In the genomic region with DNA sequence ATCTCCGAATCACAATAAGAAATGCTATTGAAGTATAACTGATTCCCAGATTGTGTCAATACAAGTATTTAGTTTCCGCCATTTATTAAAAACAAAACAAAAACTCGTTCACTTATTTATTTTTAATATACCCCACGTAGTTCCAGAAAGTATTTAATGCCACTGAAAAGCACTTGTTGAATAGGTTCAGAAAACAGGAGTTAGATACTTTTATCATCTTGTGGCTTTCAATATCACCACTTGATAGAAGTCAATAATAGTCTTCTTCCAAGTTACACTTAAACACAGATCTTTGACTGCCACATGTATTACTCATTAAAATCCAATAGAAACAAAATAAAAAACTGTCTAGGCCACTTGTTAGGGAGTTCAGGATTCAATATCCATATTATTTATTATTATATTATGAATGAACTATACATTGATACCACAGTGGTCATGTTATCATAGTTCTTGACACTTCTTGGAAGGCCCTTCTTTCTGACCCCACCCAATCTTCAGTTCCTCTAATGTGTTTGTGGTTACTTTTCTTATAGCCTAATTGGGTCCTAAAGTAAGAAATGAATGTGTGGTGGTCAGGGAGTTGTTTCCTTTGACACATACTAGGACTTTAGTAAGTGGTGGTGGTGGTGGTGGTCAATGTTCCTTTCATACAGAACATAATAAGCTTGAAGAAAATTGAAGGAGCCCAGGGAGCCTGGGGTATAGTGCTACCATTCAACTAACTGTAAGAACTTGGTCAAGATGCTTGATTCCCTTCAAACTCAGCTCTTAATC, we compare ENCODE assay signal across 12 cellular contexts.
A peak's percentile ranks its signal among the peaks of the same experiment; 100 is the strongest.
DNase-seq lines count a peak whose midpoint lies in the region; ATAC-seq and TF ChIP-seq lines count a peak whose summit lies in the region.
"Had no signal": no experiment of that assay in that cellular context is flagged by ENCODE, and none has a peak within 500 bp of the region (broad histone marks: within the 10 kb centered on the region; RNA-seq: fewer than 3 reads in every experiment).

No MANE protein-coding gene starts in this region.

- H3K9me3 Mint-ChIP-seq in endodermal cell = no peaks in the 10 kb centered on the region

- no peaks in the 10 kb centered on the region for H3K36me3 ChIP-seq in endodermal cell (ENCODE audit: control insufficient read depth, insufficient read depth, low read length)
- H3K36me3 ChIP-seq: BLaER1, breast epithelium had no signal

- no peak overlapping the region for H3K4me3 Mint-ChIP-seq in endodermal cell

- DNase-seq in NOMO-1 treated with dmso at 0.1 percent for 144 hours (lab: John Stamatoyannopoulos, UW; ENCODE audit: unreplicated experiment) (peak; percentile 59), NCI-H526 (lab: John Stamatoyannopoulos, UW) (no peak), dedifferentiated amniotic fluid mesenchymal stem cell (ENCODE audit: extremely low spot score) (no peak), endodermal cell (no peak), D341Med (ENCODE audit: low spot score) (no peak)
- DNase-seq: foreskin keratinocyte had no signal

- peaks cover 2% of the 10 kb centered on the region for H3K4me1 ChIP-seq in endodermal cell (ENCODE audit: control insufficient read depth, insufficient read depth, low read length)
- H3K4me1 ChIP-seq: BLaER1, breast epithelium, foreskin keratinocyte had no signal

- no peak overlapping the region for H3K27ac ChIP-seq in endodermal cell (ENCODE audit: low read depth, low read length)
- H3K27ac ChIP-seq: BLaER1, breast epithelium, foreskin keratinocyte had no signal

- 86% methylated on average over 4 of the region's 4 CpGs for WGBS in endodermal cell (ENCODE audit: insufficient coverage in 1 of 2, insufficient read length in 1 of 2), 2 experiments

- ATAC-seq in GM18498 (IDR thresholded peaks at IDR 0.05; ENCODE audit: unreplicated experiment) (peak; percentile 95), GM19463 (IDR thresholded peaks at IDR 0.05; ENCODE audit: unreplicated experiment) (peak; percentile 98), HG03025 (IDR thresholded peaks at IDR 0.05; ENCODE audit: low FRiP score, unreplicated experiment) (peak; percentile 96)
- ATAC-seq: foreskin keratinocyte, Panc1 had no signal

- TF ChIP-seq CTCF in endodermal cell (conservative IDR thresholded peaks at IDR 0.05) = no peak

- H3K27me3 Mint-ChIP-seq in endodermal cell (ENCODE audit: insufficient read depth) = peaks cover 2% of the 10 kb centered on the region

- no peak overlapping the region for H3K27ac Mint-ChIP-seq in endodermal cell

- no peak overlapping the region for H3K9ac ChIP-seq in endodermal cell (ENCODE audit: extremely low read depth, low read length, poor library complexity, severe bottlenecking)
- H3K9ac ChIP-seq: BLaER1 had no signal

- peaks cover 1% of the 10 kb centered on the region for H3K4me1 Mint-ChIP-seq in endodermal cell

- no peaks in the 10 kb centered on the region for H3K27me3 ChIP-seq in endodermal cell (ENCODE audit: control insufficient read depth, insufficient read depth, low read length, poor library complexity, severe bottlenecking)
- H3K27me3 ChIP-seq: BLaER1, breast epithelium, foreskin keratinocyte had no signal

- no peak overlapping the region for H3K4me3 ChIP-seq in endodermal cell (ENCODE audit: low read length)
- H3K4me3 ChIP-seq: BLaER1, breast epithelium had no signal

- H3K9me3 ChIP-seq in endodermal cell (ENCODE audit: control insufficient read depth, low read length) = no peaks in the 10 kb centered on the region
- H3K9me3 ChIP-seq: BLaER1, breast epithelium had no signal

- no peaks in the 10 kb centered on the region for H3K36me3 Mint-ChIP-seq in endodermal cell (ENCODE audit: low read depth)
